Comparison of ENCODE assay signal across 24 cellular contexts in the genomic region with DNA sequence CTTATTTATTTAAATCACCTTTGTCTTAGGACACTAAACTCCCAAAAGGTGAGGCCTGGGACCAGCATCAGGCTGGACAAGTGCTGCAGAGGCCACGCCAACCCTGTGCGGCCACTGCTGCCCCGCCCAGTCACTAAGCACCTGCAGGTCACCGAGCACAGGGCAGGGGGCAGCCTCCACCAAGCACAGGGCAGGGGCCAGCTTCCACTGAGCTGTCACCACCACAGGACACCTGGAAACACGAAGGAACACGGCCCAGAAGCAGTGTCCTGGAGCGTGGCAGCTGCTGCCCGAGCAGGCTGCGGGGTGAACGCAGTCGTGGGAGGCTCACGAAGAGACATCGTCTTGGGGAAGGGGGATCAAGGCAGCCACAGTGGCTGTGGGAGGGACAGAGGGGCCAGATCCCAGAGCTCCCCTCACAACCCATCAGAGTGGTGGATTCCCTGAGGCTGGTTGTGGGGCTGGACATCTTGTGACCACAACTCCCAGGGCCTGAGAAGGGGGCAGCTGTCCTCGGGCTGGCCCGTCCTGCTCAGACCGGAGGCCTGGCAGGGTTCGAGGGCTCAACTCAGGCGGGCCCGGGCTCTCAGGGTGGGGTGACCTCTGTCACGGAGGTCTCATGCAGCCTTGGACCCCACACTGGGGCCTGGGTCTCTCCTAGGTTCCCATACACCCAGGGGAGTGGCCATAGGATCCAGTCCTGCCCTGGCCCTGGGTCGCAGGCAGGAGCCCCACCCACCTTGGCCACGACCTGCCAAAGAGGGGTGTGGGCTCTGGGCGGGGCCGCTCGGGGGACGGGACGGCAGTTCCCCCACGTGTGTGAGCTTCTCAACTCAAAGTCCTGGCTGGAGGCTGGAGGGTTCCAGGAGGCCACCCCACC. TPM values are rescaled to one million over a fixed set of nuclear protein-coding genes. Genes with fewer than 3 reads are reported as not detected.
DNase-seq lines count a peak whose midpoint lies in the region; ATAC-seq, FAIRE-seq and TF ChIP-seq lines count a peak whose summit lies in the region.
"Had no signal": no experiment of that assay in that cellular context is flagged by ENCODE, and none has a peak within 500 bp of the region (broad histone marks: within the 10 kb centered on the region; RNA-seq: fewer than 3 reads in every experiment).

No MANE protein-coding gene starts in this region.

- POLR2A ChIA-PET in HCT116 (lab: Charles Lee), result no interaction called here
- POLR2A ChIA-PET in K562 (lab: Yijun Ruan, JAX), result interaction anchor here (0.8 kb wide), 1 partner anchor 8 kb away, joined by 5 read pairs; no protein-coding TSS in a partner anchor
- POLR2A ChIA-PET in activated CD4-positive, alpha-beta memory T cell treated with anti-CD3 and anti-CD28 coated beads, Interleukin-2, amount 10 ng/mL, durations not matched to agents 7 days and 5 days (lab: Charles Lee), result no interaction called here

- TF ChIP-seq RAD21 in HCT116 (IDR thresholded peaks at IDR 0.05; ENCODE audit: low read depth) (no peak; the same call in 1 of the 2 replicates), K562 (CRISPR knock-in tag; conservative IDR thresholded peaks at IDR 0.05 in 1 of 2, IDR thresholded peaks at IDR 0.05 in 1 of 2) (no peak)

- CTCF ChIA-PET in HCT116 (lab: Charles Lee), result no interaction called here
- CTCF ChIA-PET in K562 (lab: Yijun Ruan, JAX; ENCODE audit: low intra/inter-chr PET ratio), result no interaction called here
- CTCF ChIA-PET in activated CD4-positive, alpha-beta memory T cell treated with anti-CD3 and anti-CD28 coated beads, Interleukin-2, amount 10 ng/mL, durations not matched to agents 7 days and 5 days (lab: Charles Lee), result no interaction called here

- TF ChIP-seq CTCF in HCT116 (IDR thresholded peaks at IDR 0.05 in 2 of 3, conservative IDR thresholded peaks at IDR 0.05 in 1 of 3; ENCODE audit: borderline replicate concordance in 1 of 3, insufficient read depth in 1 of 3, low read depth in 2 of 3, low read length in 2 of 3) (no peak), K562 (IDR thresholded peaks at IDR 0.05 in 2 of 3, conservative IDR thresholded peaks at IDR 0.05 in 1 of 3; ENCODE audit: insufficient read depth in 2 of 3, low read depth in 1 of 3, low read length in 3 of 3) (peak; percentile 18 to 53 (median 35); a peak in 2 of 6 replicates), GM13976 (IDR thresholded peaks at IDR 0.05; ENCODE audit: borderline replicate concordance, control extremely low read depth, extremely low read depth, insufficient read depth, missing control alignments) (no peak)

- no peak overlapping the region for H3K4me2 ChIP-seq in HCT116 (ENCODE audit: low read length)
- H3K4me2 ChIP-seq in K562 (ENCODE audit: insufficient read depth, low read length), result no peak overlapping the region
- H3K4me2 ChIP-seq: SK-N-SH, smooth muscle cell had no signal

- WGBS in K562 (ENCODE audit: insufficient coverage, low coverage, missing lambda C conversion rate), result 29% methylated on average over 23 of the region's 28 CpGs

- peaks cover 1% of the 10 kb centered on the region for H3K27me3 Mint-ChIP-seq in activated CD4-positive, alpha-beta memory T cell treated with anti-CD3 and anti-CD28 coated beads, Interleukin-2, amount 10 ng/mL, durations not matched to agents 7 days and 5 days
- H3K27me3 Mint-ChIP-seq: activated CD4-positive, alpha-beta T cell treated with anti-CD3 and anti-CD28 coated beads, Interleukin-2, amount 10 ng/mL, durations not matched to agents 24 days and 14 days had no signal

- no peak overlapping the region for H3K4me3 Mint-ChIP-seq in activated CD4-positive, alpha-beta memory T cell treated with anti-CD3 and anti-CD28 coated beads, Interleukin-2, amount 10 ng/mL, durations not matched to agents 7 days and 5 days
- H3K4me3 Mint-ChIP-seq: activated CD4-positive, alpha-beta T cell treated with anti-CD3 and anti-CD28 coated beads, Interleukin-2, amount 10 ng/mL, durations not matched to agents 24 days and 14 days had no signal

- H3K27ac ChIP-seq in HCT116 (ENCODE audit: low read depth, low read length), result no peak overlapping the region
- H3K27ac ChIP-seq in K562 (ENCODE audit: extremely low read depth, low read depth, low read length), result no peak overlapping the region

- H2AFZ ChIP-seq in HCT116 (ENCODE audit: low read depth, low read length, poor library complexity, severe bottlenecking), result no peak overlapping the region
- H2AFZ ChIP-seq in K562 (ENCODE audit: low read depth, low read length), result no peak overlapping the region

- H3K36me3 Mint-ChIP-seq in activated CD4-positive, alpha-beta memory T cell treated with anti-CD3 and anti-CD28 coated beads, Interleukin-2, amount 10 ng/mL, durations not matched to agents 7 days and 5 days (ENCODE audit: low read depth), result peaks cover 3% of the 10 kb centered on the region

- H3K4me1 Mint-ChIP-seq in activated CD4-positive, alpha-beta memory T cell treated with anti-CD3 and anti-CD28 coated beads, Interleukin-2, amount 10 ng/mL, durations not matched to agents 7 days and 5 days, result no peaks in the 10 kb centered on the region
- H3K4me1 Mint-ChIP-seq: activated CD4-positive, alpha-beta T cell treated with anti-CD3 and anti-CD28 coated beads, Interleukin-2, amount 10 ng/mL, durations not matched to agents 24 days and 14 days had no signal

- H3K4me3 ChIP-seq in HCT116 (replicated peaks in 1 of 2; ENCODE audit: low read depth in 1 of 2, low read length in 2 of 2) (no peak overlapping the region), K562 (no peak overlapping the region)
- H3K4me3 ChIP-seq: smooth muscle cell had no signal

- in situ Hi-C loops in K562 (cut with MboI), result no loop called here
- in situ Hi-C loops in GM13976 (cut with MboI; ENCODE audit: low sequenced_read_pairs, unreplicated experiment), result no loop called here

- H3K9me3 ChIP-seq in HCT116 (ENCODE audit: control insufficient read depth in 1 of 2, insufficient read depth in 1 of 2, low read depth in 1 of 2, low read length in 2 of 2), result peaks cover 11 to 16% of the 10 kb centered on the region in 2 experiments; a peak in 3 of 4 replicates
- H3K9me3 ChIP-seq in K562 (replicated peaks; ENCODE audit: control insufficient read depth, insufficient read depth, low read depth, low read length), result peaks cover 13% of the 10 kb centered on the region

- H3K9me3 Mint-ChIP-seq in activated CD4-positive, alpha-beta memory T cell treated with anti-CD3 and anti-CD28 coated beads, Interleukin-2, amount 10 ng/mL, durations not matched to agents 7 days and 5 days, result peaks cover 12% of the 10 kb centered on the region

- RAD21 ChIA-PET in HCT116 (lab: Charles Lee; ENCODE audit: low non-redundant PET in 1 of 2, low total read pairs in 2 of 2, uncharacterized antibody in 2 of 2, unreplicated experiment in 2 of 2), result no interaction called here

- no TSS peak for BruUV-seq in HCT116 (replicated peaks; lab: Mats Ljungman, UMichigan)
- BruUV-seq in K562 (replicated peaks; lab: Mats Ljungman, UMichigan), result no TSS peak

- ATAC-seq in HCT116, result peak; percentile 53; the same call in 1 of the 2 replicates
- peak; percentile 86 for ATAC-seq in K562
- peak; percentile 35 for ATAC-seq in left lobe of liver

- H3K27ac Mint-ChIP-seq in activated CD4-positive, alpha-beta memory T cell treated with anti-CD3 and anti-CD28 coated beads, Interleukin-2, amount 10 ng/mL, durations not matched to agents 7 days and 5 days, result no peak overlapping the region
- H3K27ac Mint-ChIP-seq: activated CD4-positive, alpha-beta T cell treated with anti-CD3 and anti-CD28 coated beads, Interleukin-2, amount 10 ng/mL, durations not matched to agents 24 days and 14 days had no signal

- FAIRE-seq in K562 (lab: Jason Lieb, UNC), result no peak
- FAIRE-seq: GM12891 had no signal

- no peaks in the 10 kb centered on the region for H3K9me1 ChIP-seq in K562 (ENCODE audit: control insufficient read depth, insufficient read depth, low read length)

- H3K9me2 ChIP-seq in HCT116 (ENCODE audit: insufficient read depth), result no peaks in the 10 kb centered on the region
- H3K9me2 ChIP-seq: SK-N-SH had no signal

- no peak for DNase-seq in HCT116 (ENCODE audit: low read depth, low spot score)
- no peak for DNase-seq in K562 (ENCODE audit: extremely low read depth in 1 of 4, low spot score in 3 of 4)
- DNase-seq in left lobe of liver (ENCODE audit: low spot score), result no peak
- peak; percentile 70 for DNase-seq in posterior vena cava (ENCODE audit: low spot score)
- no peak for DNase-seq in GM13976 (ENCODE audit: low spot score)
- no peak for DNase-seq in AG08396 (ENCODE audit: low spot score)
- no peak for DNase-seq in activated CD4-positive, alpha-beta memory T cell treated with anti-CD3 and anti-CD28 coated beads, Interleukin-2, amount 10 ng/mL, durations not matched to agents 7 days and 5 days
- DNase-seq in OCI-M2 (lab: John Stamatoyannopoulos, UW; ENCODE audit: unreplicated experiment), result no peak
- DNase-seq: activated CD4-positive, alpha-beta T cell treated with anti-CD3 and anti-CD28 coated beads, Interleukin-2, amount 10 ng/mL, durations not matched to agents 24 days and 14 days; activated CD8-positive, alpha-beta memory T cell treated with anti-CD3 and anti-CD28 coated beads, Interleukin-2, amount 50 U/mL, for 48 hours; activated naive CD4-positive, alpha-beta T cell treated with Interleukin-2 at 50 U/mL for 16 hours; AML-193; anterior cingulate cortex; cerebellar nuclear complex; COR-L47; GF-D8; kidney glomerular epithelial cell; NCI-H1436; NCI-H774; SK-N-SH; stimulated activated CD4-positive, alpha-beta T cell treated with anti-CD3 and anti-CD28 coated beads, Interleukin-4, amount 100 ng/mL, for 24 hours; T1000 had no signal

- H3K36me3 ChIP-seq in HCT116 (ENCODE audit: control insufficient read depth in 1 of 2, insufficient read depth in 2 of 2, low read length in 2 of 2) (no peaks in the 10 kb centered on the region), K562 (ENCODE audit: control insufficient read depth, insufficient read depth, low read length) (no peaks in the 10 kb centered on the region)

- intact Hi-C loops in HCT116 (cut with micrococcal nuclease) (no loop called here), K562 (cut with micrococcal nuclease) (no loop called here), posterior vena cava (cut with DNase I) (no loop called here)

- H3K4me1 ChIP-seq in HCT116 (ENCODE audit: control insufficient read depth in 1 of 2, insufficient read depth in 2 of 2, low read length in 2 of 2), result no peaks in the 10 kb centered on the region
- H3K4me1 ChIP-seq in K562 (replicated peaks in 1 of 2; ENCODE audit: control insufficient read depth in 2 of 2, insufficient read depth in 2 of 2, low read length in 2 of 2), result peaks cover 0 to 21% of the 10 kb centered on the region in 2 experiments; a peak in 2 of 5 replicates

- TF ChIP-seq EP300 in K562 (IDR thresholded peaks at IDR 0.05; ENCODE audit: low read length), result no peak

- H3K9ac ChIP-seq in HCT116 (ENCODE audit: low read length) (no peak overlapping the region), K562 (ENCODE audit: insufficient read depth in 1 of 2, low read depth in 2 of 2, low read length in 2 of 2) (peak overlapping the region in 1 of 2 experiments; percentile 58; a peak in 1 of 4 replicates)
- H3K9ac ChIP-seq: SK-N-SH had no signal

- H3K27me3 ChIP-seq in HCT116 (ENCODE audit: insufficient read depth, low read length), result no peaks in the 10 kb centered on the region
- H3K27me3 ChIP-seq in K562 (ENCODE audit: control insufficient read depth in 2 of 2, insufficient read depth in 2 of 2, low read length in 2 of 2), result peaks cover 4 to 26% of the 10 kb centered on the region in 2 experiments; a peak in 3 of 5 replicates

- no peaks in the 10 kb centered on the region for H3K79me2 ChIP-seq in HCT116 (ENCODE audit: insufficient read depth, low read length)
- no peaks in the 10 kb centered on the region for H3K79me2 ChIP-seq in K562 (ENCODE audit: control insufficient read depth, insufficient read depth, low read length)

- TF ChIP-seq POLR2A in HCT116 (IDR thresholded peaks at IDR 0.05; ENCODE audit: borderline replicate concordance, extremely low read depth, insufficient read depth, insufficient read length) (no peak), K562 (conservative IDR thresholded peaks at IDR 0.05) (no peak)

- no peaks in the 10 kb centered on the region for H4K20me1 ChIP-seq in HCT116 (ENCODE audit: insufficient read depth)
- H4K20me1 ChIP-seq in K562 (replicated peaks; ENCODE audit: control insufficient read depth, insufficient read depth, low read length), result no peaks in the 10 kb centered on the region

RNA-seq across cellular contexts. Expression of gene RAB40B, which starts 18.7 kb away (rescaled TPM):
- total RNA-seq in HCT116 (2021; ENCODE audit: unreplicated experiment) (22.1 TPM), K562 (2014; rRNA removed) (2.0 and 6.2 TPM in 2 replicates), K562 (2014; rRNA removed; fragmentation: Illumina TruSeq; extraction: Trizol) (0.99 and 1.1 TPM in 2 replicates), K562 (2015; rRNA removed; fragmentation: Illumina TruSeq; extraction: Trizol) (0.64 and 1.2 TPM in 2 replicates), K562 (2021) (3.6 and 3.8 TPM in 2 replicates), left lobe of liver (12.9 TPM), posterior vena cava (1 to 10 TPM; 4.2 to 6.3 TPM)
- polyA plus RNA-seq in HCT116 (2012), result 14.6 and 16.4 TPM in 2 replicates
- 4.8 and 7.6 TPM in 2 replicates for total RNA-seq in K562 (2011; cell fraction: chromatin; rRNA removed; ENCODE audit: low replicate concordance)
- total RNA-seq in K562 (2011; cell fraction: nucleolus; rRNA removed), result 3.3 and 3.8 TPM in 2 replicates
- 1.7 and 5.0 TPM in 2 replicates for total RNA-seq in K562 (2011; cell fraction: nucleoplasm; rRNA removed)
- polyA plus RNA-seq in K562 (2011; rRNA removed) (2.5 and 2.7 TPM in 2 replicates), K562 (2014; fragmentation: Illumina TruSeq; extraction: Trizol) (1.4 and 3.2 TPM in 2 replicates), K562 (2014; fragmentation: Nextera tagmentation; extraction: Ambion mirVana) (under 1 TPM; 0.13 to 0.38 TPM), K562 (2014; rRNA removed) (3.2 and 4.6 TPM in 2 replicates)
- polyA plus RNA-seq in K562 (2011; cell fraction: cytosol; rRNA removed), result 4.3 and 9.2 TPM in 2 replicates
- polyA plus RNA-seq in K562 (2011; cell fraction: nucleus; rRNA removed), result 3.6 and 6.3 TPM in 2 replicates
- polyA plus RNA-seq in K562 (2012), result 3.7 and 4.9 TPM in 2 replicates
- polyA minus RNA-seq in K562 (2011; rRNA and poly(A)+ RNA removed), result 0.56 and 0.60 TPM in 2 replicates
- polyA minus RNA-seq in K562 (2011; cell fraction: cytosol; rRNA and poly(A)+ RNA removed), result 1.2 and 3.5 TPM in 2 replicates
- 1.9 and 2.1 TPM in 2 replicates for polyA minus RNA-seq in K562 (2011; cell fraction: nucleus; rRNA and poly(A)+ RNA removed)
- total RNA-seq in activated CD4-positive, alpha-beta memory T cell treated with anti-CD3 and anti-CD28 coated beads, Interleukin-2, amount 10 ng/mL, durations not matched to agents 7 days and 5 days, result 1 to 10 TPM; 1.4 to 2.0 TPM

RNA-seq across cellular contexts. Expression of gene WDR45B, which starts 31.6 kb away (rescaled TPM):
- 117 TPM for total RNA-seq in HCT116 (2021; ENCODE audit: unreplicated experiment)
- 148 and 173 TPM in 2 replicates for polyA plus RNA-seq in HCT116 (2012)
- total RNA-seq in K562 (2011; cell fraction: chromatin; rRNA removed; ENCODE audit: low replicate concordance), result 83.1 and 109 TPM in 2 replicates
- total RNA-seq in K562 (2011; cell fraction: nucleolus; rRNA removed), result 50.1 and 60.7 TPM in 2 replicates
- total RNA-seq in K562 (2011; cell fraction: nucleoplasm; rRNA removed), result 83.7 and 86.3 TPM in 2 replicates
- total RNA-seq in K562 (2014; rRNA removed), result 30.6 and 36.8 TPM in 2 replicates
- 27.9 and 30.0 TPM in 2 replicates for total RNA-seq in K562 (2014; rRNA removed; fragmentation: Illumina TruSeq; extraction: Trizol)
- 35.2 and 35.9 TPM in 2 replicates for total RNA-seq in K562 (2015; rRNA removed; fragmentation: Illumina TruSeq; extraction: Trizol)
- 35.8 and 38.3 TPM in 2 replicates for total RNA-seq in K562 (2021)
- polyA plus RNA-seq in K562 (2011; rRNA removed), result 74.4 and 75.8 TPM in 2 replicates
- polyA plus RNA-seq in K562 (2011; cell fraction: cytosol; rRNA removed), result 58.3 and 60.5 TPM in 2 replicates
- polyA plus RNA-seq in K562 (2011; cell fraction: nucleus; rRNA removed), result 106 and 133 TPM in 2 replicates
- polyA plus RNA-seq in K562 (2012), result 38.1 and 40.3 TPM in 2 replicates
- 39.2 and 40.0 TPM in 2 replicates for polyA plus RNA-seq in K562 (2014; fragmentation: Illumina TruSeq; extraction: Trizol)
- 1 to 10 TPM in 1 of 2 experiments, under 1 TPM in 1; 0.72 to 1.9 TPM for polyA plus RNA-seq in K562 (2014; fragmentation: Nextera tagmentation; extraction: Ambion mirVana)
- 43.1 and 46.1 TPM in 2 replicates for polyA plus RNA-seq in K562 (2014; rRNA removed)
- 37.0 and 42.6 TPM in 2 replicates for polyA minus RNA-seq in K562 (2011; rRNA and poly(A)+ RNA removed)
- 28.9 and 36.0 TPM in 2 replicates for polyA minus RNA-seq in K562 (2011; cell fraction: cytosol; rRNA and poly(A)+ RNA removed)
- 29.6 and 30.9 TPM in 2 replicates for polyA minus RNA-seq in K562 (2011; cell fraction: nucleus; rRNA and poly(A)+ RNA removed)
- total RNA-seq in left lobe of liver, result 26.6 TPM
- 10 to 100 TPM; 49.7 to 56.5 TPM for total RNA-seq in posterior vena cava
- 10 to 100 TPM; 41.0 to 42.9 TPM for total RNA-seq in activated CD4-positive, alpha-beta memory T cell treated with anti-CD3 and anti-CD28 coated beads, Interleukin-2, amount 10 ng/mL, durations not matched to agents 7 days and 5 days

RNA-seq across cellular contexts. Expression of gene FN3KRP, which starts 36.7 kb away (rescaled TPM):
- total RNA-seq in HCT116 (2021; ENCODE audit: unreplicated experiment) (35.2 TPM), K562 (2014; rRNA removed) (26.2 and 29.8 TPM in 2 replicates), K562 (2014; rRNA removed; fragmentation: Illumina TruSeq; extraction: Trizol) (18.0 and 21.1 TPM in 2 replicates), K562 (2015; rRNA removed; fragmentation: Illumina TruSeq; extraction: Trizol) (23.5 and 24.9 TPM in 2 replicates), K562 (2021) (28.1 and 32.1 TPM in 2 replicates), left lobe of liver (14.0 TPM), posterior vena cava (10 to 100 TPM; 18.5 to 19.5 TPM)
- polyA plus RNA-seq in HCT116 (2012), result 32.5 and 35.2 TPM in 2 replicates
- 33.2 and 69.9 TPM in 2 replicates for total RNA-seq in K562 (2011; cell fraction: chromatin; rRNA removed; ENCODE audit: low replicate concordance)
- 27.5 and 33.9 TPM in 2 replicates for total RNA-seq in K562 (2011; cell fraction: nucleolus; rRNA removed)
- 30.4 and 32.0 TPM in 2 replicates for total RNA-seq in K562 (2011; cell fraction: nucleoplasm; rRNA removed)
- polyA plus RNA-seq in K562 (2011; rRNA removed) (21.7 and 25.8 TPM in 2 replicates), K562 (2014; fragmentation: Illumina TruSeq; extraction: Trizol) (31.0 and 34.7 TPM in 2 replicates), K562 (2014; fragmentation: Nextera tagmentation; extraction: Ambion mirVana) (1 to 10 TPM; 2.0 to 4.4 TPM), K562 (2014; rRNA removed) (26.1 and 29.1 TPM in 2 replicates)
- polyA plus RNA-seq in K562 (2011; cell fraction: cytosol; rRNA removed), result 19.4 and 22.5 TPM in 2 replicates
- 25.5 and 28.4 TPM in 2 replicates for polyA plus RNA-seq in K562 (2011; cell fraction: nucleus; rRNA removed)
- polyA plus RNA-seq in K562 (2012), result 44.5 and 51.0 TPM in 2 replicates
- 10.9 and 11.3 TPM in 2 replicates for polyA minus RNA-seq in K562 (2011; rRNA and poly(A)+ RNA removed)
- 10.4 and 15.7 TPM in 2 replicates for polyA minus RNA-seq in K562 (2011; cell fraction: cytosol; rRNA and poly(A)+ RNA removed)
- 4.4 and 7.1 TPM in 2 replicates for polyA minus RNA-seq in K562 (2011; cell fraction: nucleus; rRNA and poly(A)+ RNA removed)
- 10 to 100 TPM; 30.4 to 32.1 TPM for total RNA-seq in activated CD4-positive, alpha-beta memory T cell treated with anti-CD3 and anti-CD28 coated beads, Interleukin-2, amount 10 ng/mL, durations not matched to agents 7 days and 5 days

RNA-seq across cellular contexts. Expression of gene FN3K, which starts 55.6 kb away (rescaled TPM):
- total RNA-seq in HCT116 (2021; ENCODE audit: unreplicated experiment) (9.9 TPM), K562 (2014; rRNA removed) (6.3 and 6.6 TPM in 2 replicates), K562 (2014; rRNA removed; fragmentation: Illumina TruSeq; extraction: Trizol) (1.3 and 1.4 TPM in 2 replicates), K562 (2015; rRNA removed; fragmentation: Illumina TruSeq; extraction: Trizol) (3.6 TPM in 2 replicates), K562 (2021) (20.0 and 22.7 TPM in 2 replicates), left lobe of liver (64.1 TPM), posterior vena cava (10 to 100 TPM in 1 of 2 donors, 1 to 10 TPM in 1; 9.6 to 13.2 TPM)
- polyA plus RNA-seq in HCT116 (2012), result 8.6 and 10.7 TPM in 2 replicates
- 37.1 and 44.4 TPM in 2 replicates for total RNA-seq in K562 (2011; cell fraction: chromatin; rRNA removed; ENCODE audit: low replicate concordance)
- 20.8 and 23.0 TPM in 2 replicates for total RNA-seq in K562 (2011; cell fraction: nucleolus; rRNA removed)
- total RNA-seq in K562 (2011; cell fraction: nucleoplasm; rRNA removed), result 22.2 and 22.9 TPM in 2 replicates
- polyA plus RNA-seq in K562 (2011; rRNA removed) (3.8 and 6.1 TPM in 2 replicates), K562 (2014; fragmentation: Illumina TruSeq; extraction: Trizol) (8.6 and 10.6 TPM in 2 replicates), K562 (2014; fragmentation: Nextera tagmentation; extraction: Ambion mirVana) (under 1 TPM; 0.08 to 0.11 TPM), K562 (2014; rRNA removed) (7.9 and 10.0 TPM in 2 replicates)
- polyA plus RNA-seq in K562 (2011; cell fraction: cytosol; rRNA removed), result 2.0 and 2.3 TPM in 2 replicates
- polyA plus RNA-seq in K562 (2011; cell fraction: nucleus; rRNA removed), result 14.3 and 19.9 TPM in 2 replicates
- 22.1 and 24.7 TPM in 2 replicates for polyA plus RNA-seq in K562 (2012)
- 3.8 and 5.8 TPM in 2 replicates for polyA minus RNA-seq in K562 (2011; rRNA and poly(A)+ RNA removed)
- polyA minus RNA-seq in K562 (2011; cell fraction: cytosol; rRNA and poly(A)+ RNA removed), result 10.5 and 19.6 TPM in 2 replicates
- polyA minus RNA-seq in K562 (2011; cell fraction: nucleus; rRNA and poly(A)+ RNA removed), result 6.9 and 14.9 TPM in 2 replicates
- total RNA-seq in activated CD4-positive, alpha-beta memory T cell treated with anti-CD3 and anti-CD28 coated beads, Interleukin-2, amount 10 ng/mL, durations not matched to agents 7 days and 5 days, result 1 to 10 TPM; 2.4 to 3.7 TPM

Comparison
In these comparisons a context has a peak if more than half of its experiments do, and no peak if none do; other contexts are left out.
1. ATAC-seq: peak in every context shown above with its lines; median percentile 86 in K562; 53 in HCT116; 35 in left lobe of liver.
2. CTCF ChIP-seq: peak in K562 (3 of 3); none in HCT116 (0 of 3) and GM13976 (single experiment).
3. Of the 22 proteins assayed by ChIP-seq in both K562 and HCT116: peak only in K562: CTCF; only in HCT116: none; in both: none; in neither: 21.